ENCODE assay signal across 8 cellular contexts in the genomic region with DNA sequence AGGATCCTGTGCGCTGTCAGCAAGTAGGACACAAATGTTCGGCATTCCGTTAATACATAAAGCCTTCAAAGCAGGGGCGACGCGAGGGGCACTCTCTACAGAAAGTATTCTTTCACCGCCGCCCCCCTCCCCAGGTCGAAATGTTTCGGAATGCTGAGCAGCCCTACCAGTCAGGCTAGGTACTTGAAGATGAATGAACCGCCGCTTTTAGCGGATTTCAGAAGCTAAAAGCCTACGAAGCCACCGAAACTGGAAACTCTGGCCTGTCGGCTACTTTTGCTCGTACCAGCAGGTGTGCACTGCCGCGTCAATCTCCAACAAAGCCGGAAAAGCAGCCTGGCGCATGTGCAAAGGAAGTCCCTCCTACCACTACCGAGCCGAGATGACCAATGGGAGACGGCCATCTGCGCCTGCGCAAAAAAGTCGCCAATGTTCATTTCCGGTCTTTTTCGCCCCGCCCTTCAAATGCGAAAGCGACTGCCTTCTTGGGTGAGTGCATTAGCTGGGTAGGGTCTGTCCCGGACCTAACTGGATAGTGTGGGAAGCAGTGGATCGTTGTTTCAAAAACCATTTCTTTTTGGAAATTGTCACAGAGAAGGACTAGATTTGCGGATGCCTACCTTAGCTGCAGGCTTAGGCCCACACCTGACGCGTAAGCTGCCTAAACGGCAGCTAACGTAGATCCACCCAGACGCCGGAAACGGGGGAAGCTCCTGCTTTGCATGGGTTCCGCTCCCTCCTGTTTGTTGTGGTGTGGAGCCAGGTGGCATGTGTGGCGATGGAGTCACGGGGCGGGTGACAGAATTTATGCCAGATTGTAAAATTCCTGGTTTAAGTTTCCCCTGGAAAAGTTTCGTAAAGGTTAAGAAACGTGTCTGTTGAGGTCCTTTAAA. TPM values are rescaled to one million over a fixed set of nuclear protein-coding genes. Genes with fewer than 3 reads are reported as not detected.
DNase-seq lines count a peak whose midpoint lies in the region; ATAC-seq and TF ChIP-seq lines count a peak whose summit lies in the region.

A gene (minus strand): TSS at position 301 of the 893 bp plus-strand sequence. CDS start 534 bp downstream, outside the sequence.

- peaks cover 8 to 16% of the 10 kb centered on the region in 2 donors for H3K4me1 ChIP-seq in ascending aorta

- in situ Hi-C loops in GM13977 (cut with MboI; ENCODE audit: low pct_unique_long_range_greater_than_20kb, low sequenced_read_pairs, unreplicated experiment) = no loop called here

- H3K27ac ChIP-seq in ascending aorta = peak within 1 kb of the TSS; percentile 91 to 94

- TF ChIP-seq CTCF in GM13977 (IDR thresholded peaks at IDR 0.05; ENCODE audit: extremely low read depth, insufficient read depth, missing control alignments) (no peak), ascending aorta (IDR thresholded peaks at IDR 0.05) (no peak)

- peak within 1 kb of the TSS; percentile 84 to 94 for H3K4me3 ChIP-seq in ascending aorta

- no peaks in the 10 kb centered on the region for H3K9me3 ChIP-seq in ascending aorta

- ATAC-seq in HG02840 (IDR thresholded peaks at IDR 0.05; ENCODE audit: low FRiP score, unreplicated experiment) (peak; percentile 93), sciatic nerve (peak; percentile 99)

- no peaks in the 10 kb centered on the region for H3K27me3 ChIP-seq in ascending aorta

- peaks cover 0 to under 1% of the 10 kb centered on the region in 2 donors for H3K36me3 ChIP-seq in ascending aorta

- intact Hi-C loops in ascending aorta (cut with DNase I) = loop anchor here (1.0 to 10.0 kb wide), 5 partner anchors 32 to 667 kb away; a partner anchor contains a TSS
- intact Hi-C loops in sciatic nerve (cut with DNase I) = no loop called here

- DNase-seq in GM13977 (ENCODE audit: low spot score) (peak; percentile 92), RPMI8226 (peak; percentile 98), ascending aorta (ENCODE audit: low spot score in 2 of 2) (peak; percentile 86 to 98), hepatic stellate cell (ENCODE audit: low spot score) (peak; percentile 99), sciatic nerve (ENCODE audit: low spot score) (peak; percentile 99), NCI-H2107 treated with DMSO at 0.1 percent for 48 hours (lab: John Stamatoyannopoulos, UW; ENCODE audit: unreplicated experiment) (no peak)
- DNase-seq in stimulated activated naive CD4-positive, alpha-beta T cell (lab: John Stamatoyannopoulos, UW) = no peak

RNA-seq across cellular contexts. Expression of the gene that starts here (rescaled TPM):
- 1.8 TPM for total RNA-seq in ascending aorta
- total RNA-seq in sciatic nerve = 5.3 TPM

Comparison
In these comparisons a context has a peak if more than half of its experiments do, and no peak if none do; other contexts are left out.
1. DNase-seq: peak in GM13977 (single experiment), RPMI8226 (single experiment), ascending aorta (2 of 2), hepatic stellate cell (single experiment) and sciatic nerve (single experiment); none in NCI-H2107 treated with DMSO at 0.1 percent for 48 hours (single experiment) and stimulated activated naive CD4-positive, alpha-beta T cell (0 of 6).